Comparison of ENCODE assay signal across 19 cellular contexts in genomic region chr10:86556532-86556931, GRCh38. TPM values are rescaled to one million over a fixed set of nuclear protein-coding genes. Genes with fewer than 3 reads are reported as not detected.
DNase-seq lines count a peak whose midpoint lies in the region; ATAC-seq and TF ChIP-seq lines count a peak whose summit lies in the region.
"Had no signal": no experiment of that assay in that cellular context is flagged by ENCODE, and none has a peak within 500 bp of the region (broad histone marks: within the 10 kb centered on the region; RNA-seq: fewer than 3 reads in every experiment).

No MANE protein-coding gene starts in this region.

- dilution Hi-C loops in mammary epithelial cell (cut with HindIII; ENCODE audit: low sequenced_read_pairs) = no loop called here

- no peak for TF ChIP-seq CTCF in mammary epithelial cell (conservative IDR thresholded peaks at IDR 0.05 in 1 of 2, IDR thresholded peaks at IDR 0.05 in 1 of 2; ENCODE audit: extremely low read depth in 1 of 2, insufficient read depth in 1 of 2, low read depth in 1 of 2, low read length in 2 of 2)
- no peak for TF ChIP-seq CTCF in LNCaP clone FGC (IDR thresholded peaks at IDR 0.05; ENCODE audit: control insufficient read depth, extremely low read depth, insufficient read depth)
- no peak for TF ChIP-seq CTCF in parathyroid adenoma (IDR thresholded peaks at IDR 0.05)

- H3K4me2 ChIP-seq in mammary epithelial cell (ENCODE audit: insufficient read depth, low read depth, low read length) = no peak overlapping the region
- H3K4me2 ChIP-seq in parathyroid adenoma (ENCODE audit: low read length) = peak overlapping the region; percentile 52
- H3K4me2 ChIP-seq: BLaER1, SK-N-SH had no signal

- no peak overlapping the region for H3K9ac ChIP-seq in mammary epithelial cell (ENCODE audit: insufficient read depth, low read length)
- no peak overlapping the region for H3K9ac ChIP-seq in parathyroid adenoma
- H3K9ac ChIP-seq: BLaER1, SK-N-SH had no signal

- in situ Hi-C loops in T47D (cut with HindIII; ENCODE audit: low pct_unique_long_range_greater_than_20kb, low sequenced_read_pairs) (no loop called here), mammary epithelial cell (cut with MboI; ENCODE audit: low sequenced_read_pairs in 2 of 2) (no loop called here)

- CTCF ChIA-PET in mammary epithelial cell (lab: Charles Lee; ENCODE audit: low non-redundant PET) = no interaction called here

- H3K9me3 ChIP-seq in mammary epithelial cell (replicated peaks; ENCODE audit: insufficient read depth, low read length) (no peaks in the 10 kb centered on the region), parathyroid adenoma (ENCODE audit: control insufficient read depth, low read length) (no peaks in the 10 kb centered on the region)
- H3K9me3 ChIP-seq: BLaER1, SK-N-SH had no signal

- H3K36me3 ChIP-seq in mammary epithelial cell (ENCODE audit: insufficient read depth, low read length) = no peaks in the 10 kb centered on the region
- H3K36me3 ChIP-seq in parathyroid adenoma (ENCODE audit: control insufficient read depth, insufficient read depth, low read length) = no peaks in the 10 kb centered on the region
- H3K36me3 ChIP-seq: BLaER1 had no signal

- 0% methylated on average over 2 of the region's 3 CpGs for WGBS in mammary epithelial cell (ENCODE audit: low coverage, missing lambda C conversion rate)

- intact Hi-C loops in mammary epithelial cell (cut with micrococcal nuclease) = no loop called here

- H3K4me1 ChIP-seq in mammary epithelial cell (ENCODE audit: insufficient read depth, low read length) (no peaks in the 10 kb centered on the region), parathyroid adenoma (peaks cover 17% of the 10 kb centered on the region)
- H3K4me1 ChIP-seq: BLaER1 had no signal

- no peak overlapping the region for H2AFZ ChIP-seq in mammary epithelial cell (ENCODE audit: low read depth, low read length)
- peak overlapping the region; percentile 77 for H2AFZ ChIP-seq in parathyroid adenoma

- no TSS peak for BruUV-seq in mammary epithelial cell (replicated peaks; lab: Mats Ljungman, UMichigan)

- peak; percentile 62 to 98 for DNase-seq in T47D (ENCODE audit: low read depth in 1 of 2, low spot score in 1 of 2)
- no peak for DNase-seq in mammary epithelial cell
- DNase-seq in LNCaP clone FGC (ENCODE audit: low read depth) = peak; percentile 75
- no peak for DNase-seq in GM19238 (ENCODE audit: insufficient read length, low spot score)
- DNase-seq in ureter (ENCODE audit: low spot score) = no peak
- DNase-seq: ACHN; CD4-positive, alpha-beta memory T cell; EL; GF-D8; H7; KBM-7; NCI-H446; RPMI8226; SK-N-SH had no signal

- ATAC-seq in HG03039 (IDR thresholded peaks at IDR 0.05; ENCODE audit: unreplicated experiment) = no peak
- ATAC-seq: HepG2 had no signal

- H4K20me1 ChIP-seq in mammary epithelial cell (ENCODE audit: insufficient read depth, low read length) = no peaks in the 10 kb centered on the region
- H4K20me1 ChIP-seq: BLaER1 had no signal

- H3K79me2 ChIP-seq in mammary epithelial cell (ENCODE audit: insufficient read depth, low read length) = no peaks in the 10 kb centered on the region
- no peaks in the 10 kb centered on the region for H3K79me2 ChIP-seq in parathyroid adenoma

- H3K27me3 ChIP-seq in mammary epithelial cell (ENCODE audit: insufficient read depth, low read length) = no peaks in the 10 kb centered on the region
- no peaks in the 10 kb centered on the region for H3K27me3 ChIP-seq in parathyroid adenoma (ENCODE audit: control insufficient read depth, insufficient read depth, low read length)
- H3K27me3 ChIP-seq: BLaER1 had no signal

- H3K27ac ChIP-seq in mammary epithelial cell (ENCODE audit: insufficient read depth, low read depth, low read length) (no peak overlapping the region), parathyroid adenoma (peak overlapping the region; percentile 70)
- H3K27ac ChIP-seq: BLaER1, HL-60 had no signal

- no peak overlapping the region for H3K4me3 ChIP-seq in mammary epithelial cell (replicated peaks in 1 of 3; ENCODE audit: insufficient read depth in 1 of 3, low read depth in 2 of 3, low read length in 3 of 3)
- H3K4me3 ChIP-seq in LNCaP clone FGC (ENCODE audit: low read depth, low read length) = no peak overlapping the region
- no peak overlapping the region for H3K4me3 ChIP-seq in parathyroid adenoma (ENCODE audit: low read depth, low read length)
- H3K4me3 ChIP-seq: BLaER1 had no signal

RNA-seq across cellular contexts. Expression of gene WAPL, which starts 34.9 kb away (rescaled TPM):
- total RNA-seq in mammary epithelial cell (10 to 100 TPM; 37.5 to 37.8 TPM), ureter (43.2 TPM)
- 12.2 TPM for polyA plus RNA-seq in mammary epithelial cell
- 60.3 TPM for polyA minus RNA-seq in mammary epithelial cell

Comparison
In these comparisons a context has a peak if more than half of its experiments do, and no peak if none do; other contexts are left out.
1. DNase-seq: peak in T47D (2 of 2) and LNCaP clone FGC (single experiment); none in mammary epithelial cell (single experiment), GM19238 (single experiment) and ureter (single experiment).